ENCODE assay signal across 1 cellular context in the genomic region with DNA sequence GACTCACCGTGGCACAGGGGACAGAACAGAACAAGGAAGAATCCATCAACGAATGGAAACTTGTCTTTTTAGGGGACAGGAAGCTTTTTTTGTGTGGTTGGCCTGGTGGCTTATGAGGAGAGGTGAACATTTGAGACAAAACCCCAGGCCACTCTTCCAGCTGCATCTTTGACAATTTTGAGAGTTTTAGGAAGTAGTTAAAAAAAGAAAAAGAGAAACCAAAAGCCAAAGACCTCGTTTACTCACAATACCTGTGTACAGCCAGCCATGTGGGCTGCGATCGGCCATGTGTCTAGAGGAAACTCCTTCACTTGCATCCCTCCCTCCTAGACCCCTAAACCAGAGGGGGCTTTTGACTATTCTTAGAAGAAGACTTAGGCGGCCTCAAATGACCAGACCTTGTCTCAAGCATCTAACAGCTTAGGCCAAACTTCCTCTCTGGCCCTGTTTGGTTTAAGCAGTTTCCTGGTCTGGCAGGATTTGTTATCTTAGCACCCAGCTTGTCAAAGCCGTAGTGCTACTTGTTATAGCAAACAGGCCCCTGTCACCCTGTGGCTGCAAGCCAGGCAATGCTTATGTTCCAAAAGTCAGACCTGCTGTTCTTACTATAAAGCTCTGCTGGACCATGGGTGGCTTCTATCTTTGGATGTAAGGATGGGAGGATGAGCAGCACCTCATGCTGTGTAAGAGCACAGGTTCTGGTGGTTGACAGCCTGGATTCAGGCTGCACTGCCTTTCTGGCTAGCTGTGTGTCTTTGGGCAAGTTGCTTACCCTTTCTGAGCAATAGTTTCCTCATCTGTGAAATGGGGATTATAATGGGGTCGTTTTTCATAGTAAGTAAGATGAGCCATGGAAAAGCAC.
TF ChIP-seq lines count a peak whose summit lies in the region.

No MANE protein-coding gene starts in this region.

TF ChIP-seq in K562, 482 proteins besides CTCF, POLR2A, EP300 and RAD21 (continued from another document and continues in another):
- TF ChIP-seq, protein P1, sequence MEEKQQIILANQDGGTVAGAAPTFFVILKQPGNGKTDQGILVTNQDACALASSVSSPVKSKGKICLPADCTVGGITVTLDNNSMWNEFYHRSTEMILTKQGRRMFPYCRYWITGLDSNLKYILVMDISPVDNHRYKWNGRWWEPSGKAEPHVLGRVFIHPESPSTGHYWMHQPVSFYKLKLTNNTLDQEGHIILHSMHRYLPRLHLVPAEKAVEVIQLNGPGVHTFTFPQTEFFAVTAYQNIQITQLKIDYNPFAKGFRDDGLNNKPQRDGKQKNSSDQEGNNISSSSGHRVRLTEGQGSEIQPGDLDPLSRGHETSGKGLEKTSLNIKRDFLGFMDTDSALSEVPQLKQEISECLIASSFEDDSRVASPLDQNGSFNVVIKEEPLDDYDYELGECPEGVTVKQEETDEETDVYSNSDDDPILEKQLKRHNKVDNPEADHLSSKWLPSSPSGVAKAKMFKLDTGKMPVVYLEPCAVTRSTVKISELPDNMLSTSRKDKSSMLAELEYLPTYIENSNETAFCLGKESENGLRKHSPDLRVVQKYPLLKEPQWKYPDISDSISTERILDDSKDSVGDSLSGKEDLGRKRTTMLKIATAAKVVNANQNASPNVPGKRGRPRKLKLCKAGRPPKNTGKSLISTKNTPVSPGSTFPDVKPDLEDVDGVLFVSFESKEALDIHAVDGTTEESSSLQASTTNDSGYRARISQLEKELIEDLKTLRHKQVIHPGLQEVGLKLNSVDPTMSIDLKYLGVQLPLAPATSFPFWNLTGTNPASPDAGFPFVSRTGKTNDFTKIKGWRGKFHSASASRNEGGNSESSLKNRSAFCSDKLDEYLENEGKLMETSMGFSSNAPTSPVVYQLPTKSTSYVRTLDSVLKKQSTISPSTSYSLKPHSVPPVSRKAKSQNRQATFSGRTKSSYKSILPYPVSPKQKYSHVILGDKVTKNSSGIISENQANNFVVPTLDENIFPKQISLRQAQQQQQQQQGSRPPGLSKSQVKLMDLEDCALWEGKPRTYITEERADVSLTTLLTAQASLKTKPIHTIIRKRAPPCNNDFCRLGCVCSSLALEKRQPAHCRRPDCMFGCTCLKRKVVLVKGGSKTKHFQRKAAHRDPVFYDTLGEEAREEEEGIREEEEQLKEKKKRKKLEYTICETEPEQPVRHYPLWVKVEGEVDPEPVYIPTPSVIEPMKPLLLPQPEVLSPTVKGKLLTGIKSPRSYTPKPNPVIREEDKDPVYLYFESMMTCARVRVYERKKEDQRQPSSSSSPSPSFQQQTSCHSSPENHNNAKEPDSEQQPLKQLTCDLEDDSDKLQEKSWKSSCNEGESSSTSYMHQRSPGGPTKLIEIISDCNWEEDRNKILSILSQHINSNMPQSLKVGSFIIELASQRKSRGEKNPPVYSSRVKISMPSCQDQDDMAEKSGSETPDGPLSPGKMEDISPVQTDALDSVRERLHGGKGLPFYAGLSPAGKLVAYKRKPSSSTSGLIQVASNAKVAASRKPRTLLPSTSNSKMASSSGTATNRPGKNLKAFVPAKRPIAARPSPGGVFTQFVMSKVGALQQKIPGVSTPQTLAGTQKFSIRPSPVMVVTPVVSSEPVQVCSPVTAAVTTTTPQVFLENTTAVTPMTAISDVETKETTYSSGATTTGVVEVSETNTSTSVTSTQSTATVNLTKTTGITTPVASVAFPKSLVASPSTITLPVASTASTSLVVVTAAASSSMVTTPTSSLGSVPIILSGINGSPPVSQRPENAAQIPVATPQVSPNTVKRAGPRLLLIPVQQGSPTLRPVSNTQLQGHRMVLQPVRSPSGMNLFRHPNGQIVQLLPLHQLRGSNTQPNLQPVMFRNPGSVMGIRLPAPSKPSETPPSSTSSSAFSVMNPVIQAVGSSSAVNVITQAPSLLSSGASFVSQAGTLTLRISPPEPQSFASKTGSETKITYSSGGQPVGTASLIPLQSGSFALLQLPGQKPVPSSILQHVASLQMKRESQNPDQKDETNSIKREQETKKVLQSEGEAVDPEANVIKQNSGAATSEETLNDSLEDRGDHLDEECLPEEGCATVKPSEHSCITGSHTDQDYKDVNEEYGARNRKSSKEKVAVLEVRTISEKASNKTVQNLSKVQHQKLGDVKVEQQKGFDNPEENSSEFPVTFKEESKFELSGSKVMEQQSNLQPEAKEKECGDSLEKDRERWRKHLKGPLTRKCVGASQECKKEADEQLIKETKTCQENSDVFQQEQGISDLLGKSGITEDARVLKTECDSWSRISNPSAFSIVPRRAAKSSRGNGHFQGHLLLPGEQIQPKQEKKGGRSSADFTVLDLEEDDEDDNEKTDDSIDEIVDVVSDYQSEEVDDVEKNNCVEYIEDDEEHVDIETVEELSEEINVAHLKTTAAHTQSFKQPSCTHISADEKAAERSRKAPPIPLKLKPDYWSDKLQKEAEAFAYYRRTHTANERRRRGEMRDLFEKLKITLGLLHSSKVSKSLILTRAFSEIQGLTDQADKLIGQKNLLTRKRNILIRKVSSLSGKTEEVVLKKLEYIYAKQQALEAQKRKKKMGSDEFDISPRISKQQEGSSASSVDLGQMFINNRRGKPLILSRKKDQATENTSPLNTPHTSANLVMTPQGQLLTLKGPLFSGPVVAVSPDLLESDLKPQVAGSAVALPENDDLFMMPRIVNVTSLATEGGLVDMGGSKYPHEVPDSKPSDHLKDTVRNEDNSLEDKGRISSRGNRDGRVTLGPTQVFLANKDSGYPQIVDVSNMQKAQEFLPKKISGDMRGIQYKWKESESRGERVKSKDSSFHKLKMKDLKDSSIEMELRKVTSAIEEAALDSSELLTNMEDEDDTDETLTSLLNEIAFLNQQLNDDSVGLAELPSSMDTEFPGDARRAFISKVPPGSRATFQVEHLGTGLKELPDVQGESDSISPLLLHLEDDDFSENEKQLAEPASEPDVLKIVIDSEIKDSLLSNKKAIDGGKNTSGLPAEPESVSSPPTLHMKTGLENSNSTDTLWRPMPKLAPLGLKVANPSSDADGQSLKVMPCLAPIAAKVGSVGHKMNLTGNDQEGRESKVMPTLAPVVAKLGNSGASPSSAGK (IDR thresholded peaks at IDR 0.05) = peak; percentile 57
- TF ChIP-seq FOXM1 (IDR thresholded peaks at IDR 0.05; ENCODE audit: low read depth) (peak; percentile 79), FOXM1 (CRISPR knock-in tag; IDR thresholded peaks at IDR 0.05; ENCODE audit: low read depth) (no peak), GTF2A2 (tag; IDR thresholded peaks at IDR 0.05) (no peak), ZNF655 (CRISPR knock-in tag; IDR thresholded peaks at IDR 0.05) (no peak), HSF4 (CRISPR knock-in tag; IDR thresholded peaks at IDR 0.05; ENCODE audit: borderline replicate concordance) (0 out of 2 replicates have a peak, but pooled peaks have one; percentile 15), TAF1 (IDR thresholded peaks at IDR 0.05; ENCODE audit: control insufficient read depth, extremely low read depth, insufficient read depth, low read length, severe bottlenecking) (peak; percentile 54), BCOR (IDR thresholded peaks at IDR 0.05) (peak; percentile 100), KLF16 (IDR thresholded peaks at IDR 0.05) (peak; percentile 93), ARID1B (IDR thresholded peaks at IDR 0.05) (peak; percentile 97), CHCHD3 (CRISPR knock-in tag; IDR thresholded peaks at IDR 0.05) (no peak), LEF1 (IDR thresholded peaks at IDR 0.05) (peak; percentile 74), KDM4B (IDR thresholded peaks at IDR 0.05; ENCODE audit: borderline replicate concordance in 2 of 2, low read depth in 1 of 2) (no peak; a peak in 1 of 4 replicates), ELF1 (tag; IDR thresholded peaks at IDR 0.05) (peak; percentile 84), ELF2 (CRISPR knock-in tag; IDR thresholded peaks at IDR 0.05) (0 out of 2 replicates have a peak, but pooled peaks have one; percentile 31), MCM2 (IDR thresholded peaks at IDR 0.05; ENCODE audit: low read depth) (no peak), KLF6 (CRISPR knock-in tag; IDR thresholded peaks at IDR 0.05; ENCODE audit: borderline replicate concordance) (peak; percentile 30; the same call in 1 of the 2 replicates), MTA3 (IDR thresholded peaks at IDR 0.05; ENCODE audit: borderline replicate concordance) (peak; percentile 82), NBN (IDR thresholded peaks at IDR 0.05; ENCODE audit: low read depth) (peak; percentile 81; the same call in 1 of the 2 replicates), PPARD (CRISPR knock-in tag; IDR thresholded peaks at IDR 0.05) (no peak), GATAD2A (IDR thresholded peaks at IDR 0.05) (peak; percentile 82), PHTF2 (CRISPR knock-in tag; IDR thresholded peaks at IDR 0.05) (no peak), VEZF1 (CRISPR knock-in tag; IDR thresholded peaks at IDR 0.05) (peak; percentile 37; the same call in 1 of the 2 replicates), DACH1 (IDR thresholded peaks at IDR 0.05; ENCODE audit: partially characterized antibody) (peak; percentile 15), BRD9 (IDR thresholded peaks at IDR 0.05; ENCODE audit: low read depth, partially characterized antibody) (peak; percentile 92), C11orf30 (IDR thresholded peaks at IDR 0.05; ENCODE audit: low read depth) (no peak), RBBP5 (IDR thresholded peaks at IDR 0.05; ENCODE audit: borderline replicate concordance, insufficient read depth, low read length, poor library complexity, severe bottlenecking) (peak; percentile 72), XRCC5 (IDR thresholded peaks at IDR 0.05; ENCODE audit: low read depth, low read length) (no peak; the same call in 1 of the 2 replicates)
- TF ChIP-seq, protein P2, sequence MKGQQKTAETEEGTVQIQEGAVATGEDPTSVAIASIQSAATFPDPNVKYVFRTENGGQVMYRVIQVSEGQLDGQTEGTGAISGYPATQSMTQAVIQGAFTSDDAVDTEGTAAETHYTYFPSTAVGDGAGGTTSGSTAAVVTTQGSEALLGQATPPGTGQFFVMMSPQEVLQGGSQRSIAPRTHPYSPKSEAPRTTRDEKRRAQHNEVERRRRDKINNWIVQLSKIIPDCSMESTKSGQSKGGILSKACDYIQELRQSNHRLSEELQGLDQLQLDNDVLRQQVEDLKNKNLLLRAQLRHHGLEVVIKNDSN (CRISPR knock-in tag; IDR thresholded peaks at IDR 0.05) = no peak
- TF ChIP-seq, protein P3, sequence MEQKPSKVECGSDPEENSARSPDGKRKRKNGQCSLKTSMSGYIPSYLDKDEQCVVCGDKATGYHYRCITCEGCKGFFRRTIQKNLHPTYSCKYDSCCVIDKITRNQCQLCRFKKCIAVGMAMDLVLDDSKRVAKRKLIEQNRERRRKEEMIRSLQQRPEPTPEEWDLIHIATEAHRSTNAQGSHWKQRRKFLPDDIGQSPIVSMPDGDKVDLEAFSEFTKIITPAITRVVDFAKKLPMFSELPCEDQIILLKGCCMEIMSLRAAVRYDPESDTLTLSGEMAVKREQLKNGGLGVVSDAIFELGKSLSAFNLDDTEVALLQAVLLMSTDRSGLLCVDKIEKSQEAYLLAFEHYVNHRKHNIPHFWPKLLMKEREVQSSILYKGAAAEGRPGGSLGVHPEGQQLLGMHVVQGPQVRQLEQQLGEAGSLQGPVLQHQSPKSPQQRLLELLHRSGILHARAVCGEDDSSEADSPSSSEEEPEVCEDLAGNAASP (IDR thresholded peaks at IDR 0.05) = peak; percentile 88
- TF ChIP-seq, protein P4, sequence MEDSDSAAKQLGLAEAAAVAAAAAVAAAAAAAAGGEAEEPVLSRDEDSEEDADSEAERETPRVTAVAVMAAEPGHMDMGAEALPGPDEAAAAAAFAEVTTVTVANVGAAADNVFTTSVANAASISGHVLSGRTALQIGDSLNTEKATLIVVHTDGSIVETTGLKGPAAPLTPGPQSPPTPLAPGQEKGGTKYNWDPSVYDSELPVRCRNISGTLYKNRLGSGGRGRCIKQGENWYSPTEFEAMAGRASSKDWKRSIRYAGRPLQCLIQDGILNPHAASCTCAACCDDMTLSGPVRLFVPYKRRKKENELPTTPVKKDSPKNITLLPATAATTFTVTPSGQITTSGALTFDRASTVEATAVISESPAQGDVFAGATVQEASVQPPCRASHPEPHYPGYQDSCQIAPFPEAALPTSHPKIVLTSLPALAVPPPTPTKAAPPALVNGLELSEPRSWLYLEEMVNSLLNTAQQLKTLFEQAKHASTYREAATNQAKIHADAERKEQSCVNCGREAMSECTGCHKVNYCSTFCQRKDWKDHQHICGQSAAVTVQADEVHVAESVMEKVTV (CRISPR knock-in tag; IDR thresholded peaks at IDR 0.05) = 0 out of 2 replicates have a peak, but pooled peaks have one; percentile 19
- TF ChIP-seq, protein P5, sequence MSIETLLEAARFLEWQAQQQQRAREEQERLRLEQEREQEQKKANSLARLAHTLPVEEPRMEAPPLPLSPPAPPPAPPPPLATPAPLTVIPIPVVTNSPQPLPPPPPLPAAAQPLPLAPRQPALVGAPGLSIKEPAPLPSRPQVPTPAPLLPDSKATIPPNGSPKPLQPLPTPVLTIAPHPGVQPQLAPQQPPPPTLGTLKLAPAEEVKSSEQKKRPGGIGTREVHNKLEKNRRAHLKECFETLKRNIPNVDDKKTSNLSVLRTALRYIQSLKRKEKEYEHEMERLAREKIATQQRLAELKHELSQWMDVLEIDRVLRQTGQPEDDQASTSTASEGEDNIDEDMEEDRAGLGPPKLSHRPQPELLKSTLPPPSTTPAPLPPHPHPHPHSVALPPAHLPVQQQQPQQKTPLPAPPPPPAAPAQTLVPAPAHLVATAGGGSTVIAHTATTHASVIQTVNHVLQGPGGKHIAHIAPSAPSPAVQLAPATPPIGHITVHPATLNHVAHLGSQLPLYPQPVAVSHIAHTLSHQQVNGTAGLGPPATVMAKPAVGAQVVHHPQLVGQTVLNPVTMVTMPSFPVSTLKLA (conservative IDR thresholded peaks at IDR 0.05) = peak; percentile 62 to 78
- TF ChIP-seq, protein P6, sequence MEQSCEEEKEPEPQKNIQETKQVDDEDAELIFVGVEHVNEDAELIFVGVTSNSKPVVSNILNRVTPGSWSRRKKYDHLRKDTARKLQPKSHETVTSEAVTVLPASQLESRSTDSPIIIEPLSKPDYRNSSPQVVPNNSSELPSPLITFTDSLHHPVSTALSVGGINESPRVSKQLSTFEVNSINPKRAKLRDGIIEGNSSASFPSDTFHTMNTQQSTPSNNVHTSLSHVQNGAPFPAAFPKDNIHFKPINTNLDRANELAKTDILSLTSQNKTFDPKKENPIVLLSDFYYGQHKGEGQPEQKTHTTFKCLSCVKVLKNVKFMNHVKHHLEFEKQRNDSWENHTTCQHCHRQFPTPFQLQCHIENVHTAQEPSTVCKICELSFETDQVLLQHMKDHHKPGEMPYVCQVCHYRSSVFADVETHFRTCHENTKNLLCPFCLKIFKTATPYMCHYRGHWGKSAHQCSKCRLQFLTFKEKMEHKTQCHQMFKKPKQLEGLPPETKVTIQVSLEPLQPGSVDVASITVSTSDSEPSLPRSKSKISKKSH (CRISPR knock-in tag; IDR thresholded peaks at IDR 0.05) = no peak
